In genomic region chr6:46851576-46851975, GRCh38 we compare ENCODE assay signal across 14 cellular contexts. TPM values are rescaled to one million over a fixed set of nuclear protein-coding genes. Genes with fewer than 3 reads are reported as not detected.
"Had no signal": no experiment of that assay in that cellular context is flagged by ENCODE, and none has a peak within 500 bp of the region (broad histone marks: within the 10 kb centered on the region; RNA-seq: fewer than 3 reads in every experiment).

No MANE protein-coding gene starts in this region.

RNA-seq across cellular contexts. Expression of gene MEP1A, which starts 58.4 kb away (rescaled TPM):
- total RNA-seq: activated CD4-positive, alpha-beta memory T cell treated with anti-CD3 and anti-CD28 coated beads, Interleukin-2, amount 10 ng/mL, durations not matched to agents 7 days and 5 days; activated CD4-positive, alpha-beta T cell treated with anti-CD3 and anti-CD28 coated beads, Interleukin-2, amount 10 ng/mL, durations not matched to agents 7 days and 5 days; activated naive CD4-positive, alpha-beta T cell treated with anti-CD3 and anti-CD28 coated beads, Interleukin-2, amount 50 U/mL, for 72 hours; activated naive CD8-positive, alpha-beta T cell treated with anti-CD3 and anti-CD28 coated beads, Interleukin-2, amount 10 ng/mL, durations not matched to agents 7 days and 5 days; activated T-cell treated with anti-CD3 and anti-CD28 coated beads, Interleukin-2, amount 50 U/mL, for 72 hours; ascending aorta; bronchial epithelial cell; chondrocyte; dermis blood vessel endothelial cell; endothelial cell of umbilical vein; fibroblast of lung; frontal cortex; T-cell; T-helper 2 cell treated with Interferon-gamma antibody and Interleukin-4, amounts not matched to agents 100 ng/mL and 5 ng/mL, for 36 hours had no signal
- polyA plus RNA-seq: endothelial cell of umbilical vein, fibroblast of lung had no signal
